ENCODE assay signal across 10 cellular contexts in the genomic region with DNA sequence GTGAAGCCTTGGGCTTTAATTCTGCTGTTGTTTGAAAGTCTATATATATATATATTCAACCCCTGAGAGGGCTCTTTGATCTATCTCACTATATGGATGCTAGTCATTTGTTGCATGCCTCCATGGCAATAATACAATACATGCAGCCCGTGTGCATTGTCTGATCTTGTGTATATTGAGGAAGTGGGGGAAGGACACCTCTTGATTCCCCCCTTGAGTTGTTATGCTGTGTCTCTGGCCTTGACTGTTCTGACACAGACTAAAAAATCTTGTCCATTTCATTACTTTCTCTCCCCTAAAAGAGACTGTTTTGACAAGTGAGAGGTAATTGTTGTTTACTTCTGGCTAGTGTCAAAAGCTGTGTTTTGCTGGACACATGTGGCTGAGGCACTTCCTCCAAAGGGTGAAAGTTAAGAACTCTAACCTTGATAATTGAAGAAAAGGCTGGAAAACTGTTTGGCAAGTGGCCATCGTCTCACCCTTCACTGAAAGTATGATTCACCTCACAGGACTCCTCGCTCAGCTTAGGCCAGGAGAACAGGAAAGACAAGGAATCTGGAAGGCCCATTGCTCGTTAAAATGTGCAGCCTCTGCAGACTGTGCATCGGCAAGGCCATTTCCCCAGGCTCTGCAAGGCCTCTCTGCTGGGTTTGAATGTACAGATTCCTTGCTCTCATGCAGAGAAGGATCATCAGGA.
DNase-seq lines count a peak whose midpoint lies in the region; FAIRE-seq and TF ChIP-seq lines count a peak whose summit lies in the region.
"Had no signal": no experiment of that assay in that cellular context is flagged by ENCODE, and none has a peak within 500 bp of the region (broad histone marks: within the 10 kb centered on the region; RNA-seq: fewer than 3 reads in every experiment).

No MANE protein-coding gene starts in this region.

- H3K9ac ChIP-seq in keratinocyte (ENCODE audit: control insufficient read depth, extremely low read depth, insufficient read depth, low read length) = no peak overlapping the region

- in situ Hi-C loops in astrocyte of the cerebellum (cut with HindIII; ENCODE audit: low sequenced_read_pairs) = no loop called here

- FAIRE-seq in keratinocyte (lab: Jason Lieb, UNC) = peak; percentile 97

- DNase-seq in NCI-H2227 (lab: John Stamatoyannopoulos, UW; ENCODE audit: unreplicated experiment) = peak; percentile 3
- DNase-seq in NCI-H2227 treated with DMSO at 0.1 percent for 48 hours (lab: John Stamatoyannopoulos, UW) = no peak
- peak; percentile 67 for DNase-seq in astrocyte of the cerebellum (ENCODE audit: low read depth)
- peak; percentile 11 for DNase-seq in keratinocyte (ENCODE audit: low read depth, low spot score)
- DNase-seq in ureter (ENCODE audit: low spot score) = peak; percentile 76
- no peak for DNase-seq in foreskin melanocyte
- DNase-seq in NCI-H1436 (lab: John Stamatoyannopoulos, UW) = no peak
- DNase-seq in C1 segment of cervical spinal cord (lab: John Stamatoyannopoulos, UW) = no peak
- DNase-seq: 8988T, NCI-H2171 had no signal

- H3K4me1 ChIP-seq in keratinocyte (ENCODE audit: control insufficient read depth, extremely low read depth, insufficient read depth, low read length) = peaks cover 10% of the 10 kb centered on the region

- H3K27ac ChIP-seq in keratinocyte (ENCODE audit: control insufficient read depth, insufficient read depth, low read length) = peak overlapping the region; percentile 44

- no peak for TF ChIP-seq CTCF in astrocyte of the cerebellum (IDR thresholded peaks at IDR 0.05; ENCODE audit: low read depth, low read length, missing control alignments)
- no peak for TF ChIP-seq CTCF in keratinocyte (optimal IDR thresholded peaks at IDR 0.05 in 1 of 3, IDR thresholded peaks at IDR 0.05 in 1 of 3, conservative IDR thresholded peaks at IDR 0.05 in 1 of 3; ENCODE audit: extremely low read depth in 1 of 3, insufficient read depth in 2 of 3, low read length in 3 of 3)

- no peaks in the 10 kb centered on the region for H3K9me3 ChIP-seq in keratinocyte (ENCODE audit: control insufficient read depth, low read depth, low read length)

- dilution Hi-C loops in keratinocyte (cut with MboI; ENCODE audit: extremely low pct_ligation_motif_present, low sequenced_read_pairs) = no loop called here

- peak overlapping the region; percentile 41 for H3K4me2 ChIP-seq in keratinocyte (ENCODE audit: control insufficient read depth, extremely low read depth, insufficient read depth, low read depth, low read length)

- no peaks in the 10 kb centered on the region for H3K9me1 ChIP-seq in keratinocyte (ENCODE audit: control insufficient read depth, extremely low read depth, insufficient read depth, low read length)

- no peaks in the 10 kb centered on the region for H3K79me2 ChIP-seq in keratinocyte (ENCODE audit: control insufficient read depth, insufficient read depth, low read length)

- peak overlapping the region; percentile 64 for H2AFZ ChIP-seq in keratinocyte (ENCODE audit: control insufficient read depth, low read length)

- no peaks in the 10 kb centered on the region for H4K20me1 ChIP-seq in keratinocyte (ENCODE audit: control insufficient read depth, extremely low read depth, insufficient read depth, low read length)

- H3K4me3 ChIP-seq in astrocyte of the cerebellum (ENCODE audit: low read depth, low read length) = no peak overlapping the region
- no peak overlapping the region for H3K4me3 ChIP-seq in keratinocyte (ENCODE audit: control insufficient read depth in 2 of 3, extremely low read depth in 1 of 3, insufficient read depth in 2 of 3, low read depth in 1 of 3, low read length in 3 of 3)

- H3K27me3 ChIP-seq in keratinocyte (ENCODE audit: control insufficient read depth, extremely low read depth, insufficient read depth, low read length) = no peaks in the 10 kb centered on the region

- H3K36me3 ChIP-seq in keratinocyte (ENCODE audit: control insufficient read depth in 2 of 2, extremely low read depth in 1 of 2, insufficient read depth in 2 of 2, low read length in 2 of 2) = no peaks in the 10 kb centered on the region

Comparison
In these comparisons a context has a peak if more than half of its experiments do, and no peak if none do; other contexts are left out.
1. DNase-seq: peak in NCI-H2227 (single experiment), astrocyte of the cerebellum (single experiment), keratinocyte (single experiment) and ureter (single experiment); none in NCI-H2227 treated with DMSO at 0.1 percent for 48 hours (single experiment), foreskin melanocyte (single experiment), NCI-H1436 (single experiment) and C1 segment of cervical spinal cord (0 of 14).